ENCODE assay signal across 8 cellular contexts in genomic region chr3:64575211-64575844, GRCh38.
DNase-seq lines count a peak whose midpoint lies in the region; ATAC-seq and TF ChIP-seq lines count a peak whose summit lies in the region.

No MANE protein-coding gene starts in this region.

- no peaks in the 10 kb centered on the region for H3K9me3 ChIP-seq in AG04450 (ENCODE audit: control insufficient read depth, insufficient read depth, low read length)

- CTCF ChIA-PET in AG04450 (lab: Charles Lee), result interaction anchor here (0.7 to 1.9 kb wide), 9 partner anchors 7 to 143 kb away, joined by 3 to 7 read pairs (median 3); no protein-coding TSS in a partner anchor

- DNase-seq in AG04450 (ENCODE audit: low read depth, low spot score), result no peak
- DNase-seq in SKM-1 treated with dmso at 0.1 percent for 144 hours (lab: John Stamatoyannopoulos, UW; ENCODE audit: unreplicated experiment), result peak; percentile 8
- peak; percentile 54 for DNase-seq in kidney tubule cell (ENCODE audit: low spot score)
- DNase-seq in NOMO-1 treated with dmso at 0.1 percent for 144 hours (lab: John Stamatoyannopoulos, UW; ENCODE audit: unreplicated experiment), result no peak
- no peak for DNase-seq in dedifferentiated amniotic fluid mesenchymal stem cell (ENCODE audit: extremely low spot score)
- DNase-seq in ecto neural progenitor cell (ENCODE audit: low spot score), result no peak

- H3K27me3 ChIP-seq in AG04450 (ENCODE audit: control insufficient read depth, insufficient read depth, low read length), result no peaks in the 10 kb centered on the region

- peak; percentile 61 for TF ChIP-seq CTCF in AG04450 (IDR thresholded peaks at IDR 0.05; ENCODE audit: low read depth, low read length)

- H3K27ac ChIP-seq in AG04450 (ENCODE audit: low read depth, low read length), result no peak overlapping the region

- no peak overlapping the region for H3K4me3 ChIP-seq in AG04450 (ENCODE audit: low read depth, low read length)

- ATAC-seq in GM18861 (IDR thresholded peaks at IDR 0.05; ENCODE audit: unreplicated experiment) (peak; percentile 89), HG03039 (IDR thresholded peaks at IDR 0.05; ENCODE audit: unreplicated experiment) (peak; percentile 77)

- POLR2A ChIA-PET in AG04450 (lab: Yijun Ruan, JAX), result no interaction called here

Comparison
In these comparisons a context has a peak if more than half of its experiments do, and no peak if none do; other contexts are left out.
1. DNase-seq: peak in SKM-1 treated with dmso at 0.1 percent for 144 hours (single experiment) and kidney tubule cell (single experiment); none in AG04450 (single experiment), NOMO-1 treated with dmso at 0.1 percent for 144 hours (single experiment), dedifferentiated amniotic fluid mesenchymal stem cell (single experiment) and ecto neural progenitor cell (single experiment).